8 cellular contexts compared by ENCODE assay signal in genomic region chr20:56391037-56391436, GRCh38. TPM values are rescaled to one million over a fixed set of nuclear protein-coding genes. Genes with fewer than 3 reads are reported as not detected.
DNase-seq lines count a peak whose midpoint lies in the region; ATAC-seq lines count a peak whose summit lies in the region.

No MANE protein-coding gene starts in this region.

- no peak overlapping the region for H2BK5ac ChIP-seq in trophoblast cell (ENCODE audit: low read depth, low read length, poor library complexity)

- H4K8ac ChIP-seq in trophoblast cell (ENCODE audit: low read depth, low read length), result no peak overlapping the region

- H3K4me1 ChIP-seq in ES-I3 (ENCODE audit: insufficient read depth, low read length) (peaks cover 3% of the 10 kb centered on the region; the same call in 1 of the 2 replicates), endocrine pancreas (ENCODE audit: control insufficient read depth, insufficient read depth, low read length) (no peaks in the 10 kb centered on the region), trophoblast cell (ENCODE audit: control insufficient read depth in 1 of 2, insufficient read depth in 2 of 2, low read length in 2 of 2) (peaks cover 0 to 8% of the 10 kb centered on the region in 2 experiments)

- H3K4ac ChIP-seq in trophoblast cell (ENCODE audit: low read depth, low read length), result peak overlapping the region; percentile 66

- no peak overlapping the region for H3K23ac ChIP-seq in trophoblast cell (ENCODE audit: low read length)

- H3K9ac ChIP-seq in ES-I3 (ENCODE audit: low read depth, low read length), result peak overlapping the region; percentile 88
- peak overlapping the region; percentile 10 for H3K9ac ChIP-seq in endocrine pancreas (ENCODE audit: control insufficient read depth, insufficient read depth, low read length)
- no peak overlapping the region for H3K9ac ChIP-seq in trophoblast cell (ENCODE audit: low read length)

- no peak overlapping the region for H3K14ac ChIP-seq in trophoblast cell (ENCODE audit: low read length)

- no peak overlapping the region for H2AK5ac ChIP-seq in trophoblast cell (ENCODE audit: low read length)

- H3K27ac ChIP-seq in trophoblast cell (ENCODE audit: low read depth, low read length) (no peak overlapping the region), substantia nigra (ENCODE audit: low read depth, low read length, poor library complexity, severe bottlenecking) (no peak overlapping the region)

- H4K12ac ChIP-seq in trophoblast cell (ENCODE audit: low read depth, low read length), result no peak overlapping the region

- no CpG with 5 or more reads among the region's 10 CpGs for WGBS in trophoblast cell (ENCODE audit: extremely low coverage, insufficient coverage, insufficient read length)

- ATAC-seq in GM18498 (IDR thresholded peaks at IDR 0.05; ENCODE audit: unreplicated experiment) (no peak), HG02840 (IDR thresholded peaks at IDR 0.05; ENCODE audit: low FRiP score, unreplicated experiment) (no peak)

- H3K9me3 ChIP-seq in ES-I3 (ENCODE audit: control insufficient read depth, insufficient read depth, low read length) (no peaks in the 10 kb centered on the region), endocrine pancreas (ENCODE audit: control insufficient read depth, low read length) (no peaks in the 10 kb centered on the region), trophoblast cell (ENCODE audit: insufficient read depth, low read depth, low read length) (no peaks in the 10 kb centered on the region)

- peaks cover 24% of the 10 kb centered on the region; the same call in 1 of the 2 replicates for H3K36me3 ChIP-seq in ES-I3 (ENCODE audit: insufficient read depth, low read length)
- H3K36me3 ChIP-seq in endocrine pancreas (ENCODE audit: control insufficient read depth, insufficient read depth, low read length), result no peaks in the 10 kb centered on the region
- H3K36me3 ChIP-seq in trophoblast cell (ENCODE audit: control insufficient read depth in 1 of 2, insufficient read depth in 2 of 2, low read length in 2 of 2), result peaks cover 13 to 37% of the 10 kb centered on the region in 2 experiments

- H3K4me2 ChIP-seq in trophoblast cell (ENCODE audit: low read length), result peak overlapping the region; percentile 76

- peaks cover 9% of the 10 kb centered on the region for H3K79me1 ChIP-seq in trophoblast cell (ENCODE audit: low read length)

- no peak overlapping the region for H4K91ac ChIP-seq in trophoblast cell (ENCODE audit: low read depth, low read length)

- DNase-seq in NCI-H69 (lab: John Stamatoyannopoulos, UW), result peak; percentile 15
- DNase-seq in trophoblast cell, result no peak
- no peak for DNase-seq in substantia nigra (lab: John Stamatoyannopoulos, UW)
- DNase-seq in NCI-H128 (lab: John Stamatoyannopoulos, UW; ENCODE audit: unreplicated experiment), result no peak

- H3K79me2 ChIP-seq in trophoblast cell (ENCODE audit: control insufficient read depth, insufficient read depth, low read length, poor library complexity), result peaks cover 15% of the 10 kb centered on the region

- H3K27me3 ChIP-seq in endocrine pancreas (ENCODE audit: control insufficient read depth, insufficient read depth, low read length) (no peaks in the 10 kb centered on the region), trophoblast cell (ENCODE audit: insufficient read depth, low read length) (no peaks in the 10 kb centered on the region)

- peak overlapping the region; percentile 35 for H3K4me3 ChIP-seq in endocrine pancreas (ENCODE audit: control insufficient read depth, insufficient read depth, low read length)
- peak overlapping the region; percentile 87 for H3K4me3 ChIP-seq in trophoblast cell (ENCODE audit: low read depth, low read length)

- no peak overlapping the region for H3K18ac ChIP-seq in trophoblast cell (ENCODE audit: low read length)

- H2AFZ ChIP-seq in trophoblast cell (ENCODE audit: insufficient read depth, low read length, poor library complexity), result no peak overlapping the region

- H2BK120ac ChIP-seq in trophoblast cell (ENCODE audit: insufficient read depth, low read length, poor library complexity), result no peak overlapping the region

- H2BK12ac ChIP-seq in trophoblast cell (ENCODE audit: low read length), result no peak overlapping the region

RNA-seq across cellular contexts. Expression of gene AURKA, which starts 1.0 kb away (rescaled TPM):
- polyA plus RNA-seq in trophoblast cell (2013), result 77.5 and 77.9 TPM in 2 replicates

RNA-seq across cellular contexts. Expression of gene CSTF1, which starts 1.4 kb away (rescaled TPM):
- 29.1 and 30.3 TPM in 2 replicates for polyA plus RNA-seq in trophoblast cell (2013)

RNA-seq across cellular contexts. Expression of gene CASS4, which starts 21.0 kb away (rescaled TPM):
- 0.22 and 0.29 TPM in 2 replicates for polyA plus RNA-seq in trophoblast cell (2013)

RNA-seq across cellular contexts. Expression of gene FAM210B, which starts 32.3 kb away (rescaled TPM):
- polyA plus RNA-seq in trophoblast cell (2013), result 65.1 and 68.4 TPM in 2 replicates
